1 cellular context compared by ENCODE assay signal in genomic region chr4:186266699-186267467, GRCh38.
TF ChIP-seq lines count a peak whose summit lies in the region.

No MANE protein-coding gene starts in this region.

TF ChIP-seq in WTC11, 78 proteins besides CTCF, POLR2A, EP300 and RAD21 (continued from another document):
- TF ChIP-seq ZBTB21 (CRISPR knock-in tag; IDR thresholded peaks at IDR 0.05; ENCODE audit: borderline replicate concordance), result no peak
